In genomic region chr11:133964946-133965632, GRCh38 we compare ENCODE assay signal across 13 cellular contexts. TPM values are rescaled to one million over a fixed set of nuclear protein-coding genes. Genes with fewer than 3 reads are reported as not detected.
DNase-seq lines count a peak whose midpoint lies in the region; ATAC-seq and TF ChIP-seq lines count a peak whose summit lies in the region.
"Had no signal": no experiment of that assay in that cellular context is flagged by ENCODE, and none has a peak within 500 bp of the region (broad histone marks: within the 10 kb centered on the region; RNA-seq: fewer than 3 reads in every experiment).

No MANE protein-coding gene starts in this region.

- no peaks in the 10 kb centered on the region for H3K9me2 ChIP-seq in OCI-LY7 (ENCODE audit: insufficient read depth, low read length)

- H3K27ac ChIP-seq in sigmoid colon (peak overlapping the region; percentile 12 to 78 (median 67)), OCI-LY7 (ENCODE audit: low read depth, low read length, poor library complexity, severe bottlenecking) (no peak overlapping the region)

- TF ChIP-seq CTCF in fibroblast of mammary gland (conservative IDR thresholded peaks at IDR 0.05; ENCODE audit: control insufficient read depth, insufficient read depth, low read depth, low read length) (no peak), sigmoid colon (IDR thresholded peaks at IDR 0.05) (no peak), OCI-LY7 (conservative IDR thresholded peaks at IDR 0.05; ENCODE audit: low read length) (no peak)

- intact Hi-C loops in sigmoid colon (cut with DNase I) (loop anchor here (5.0 kb wide), 1 partner anchor 177 kb away; no protein-coding TSS in a partner anchor), OCI-LY7 (cut with micrococcal nuclease; ENCODE audit: unreplicated experiment) (no loop called here)

- H2AFZ ChIP-seq in OCI-LY7 (ENCODE audit: low read length), result no peak overlapping the region

- ATAC-seq in GM21619 (IDR thresholded peaks at IDR 0.05; ENCODE audit: unreplicated experiment) (no peak), GM21367 (IDR thresholded peaks at IDR 0.05; ENCODE audit: unreplicated experiment) (no peak)
- ATAC-seq: naive thymus-derived CD4-positive, alpha-beta T cell had no signal

- POLR2A ChIA-PET in OCI-LY7 (lab: Charles Lee) (no interaction called here), HEK293T (lab: Yijun Ruan, JAX) (interaction anchor here (1.2 kb wide), 1 partner anchor 8 kb away, joined by 5 read pairs; the partner anchor contains the start of gene IGSF9B)

- no peaks in the 10 kb centered on the region for H3K79me2 ChIP-seq in OCI-LY7 (ENCODE audit: insufficient read depth, low read depth, low read length)

- DNase-seq in GM04503 (ENCODE audit: low read depth), result peak; percentile 32
- DNase-seq in NCI-H226, result peak; percentile 80
- peak; percentile 19 for DNase-seq in fibroblast of mammary gland (ENCODE audit: low read depth)
- peak; percentile 78 for DNase-seq in sigmoid colon
- DNase-seq in OCI-LY7 (ENCODE audit: low spot score), result no peak
- no peak for DNase-seq in HEK293T (ENCODE audit: extremely low spot score)
- DNase-seq: activated naive CD4-positive, alpha-beta T cell treated with anti-CD3 and anti-CD28 coated beads, Interleukin-2, amount 50 U/mL, for 16 hours; CD4-positive, alpha-beta memory T cell; naive thymus-derived CD4-positive, alpha-beta T cell; NCI-H2029 treated with DMSO at 0.1 percent for 48 hours had no signal

- no TSS peak for BruUV-seq in OCI-LY7 (replicated peaks; lab: Mats Ljungman, UMichigan)

- H4K20me1 ChIP-seq in OCI-LY7 (ENCODE audit: insufficient read depth, low read length), result no peaks in the 10 kb centered on the region

- 65 to 74% methylated on average over 12 of the region's 12 CpGs for WGBS in sigmoid colon, 2 donors

- no peak overlapping the region for H3K4me2 ChIP-seq in OCI-LY7 (ENCODE audit: low read length)

- no peak for TF ChIP-seq POLR2A in sigmoid colon (IDR thresholded peaks at IDR 0.05)

- no peak overlapping the region for H3K4me3 ChIP-seq in fibroblast of mammary gland (ENCODE audit: control insufficient read depth, low read depth, low read length)
- H3K4me3 ChIP-seq in sigmoid colon, result no peak overlapping the region
- no peak overlapping the region for H3K4me3 ChIP-seq in OCI-LY7 (ENCODE audit: low read depth, low read length, poor library complexity, severe bottlenecking)

- H3K27me3 ChIP-seq in sigmoid colon, result no peaks in the 10 kb centered on the region

- H3K4me1 ChIP-seq in sigmoid colon, result peaks cover 0 to 35% (median 31%) of the 10 kb centered on the region in 4 donors
- H3K4me1 ChIP-seq in OCI-LY7 (ENCODE audit: insufficient read depth, low read length, poor library complexity, severe bottlenecking), result no peaks in the 10 kb centered on the region

- H3K36me3 ChIP-seq in sigmoid colon (no peaks in the 10 kb centered on the region), OCI-LY7 (ENCODE audit: insufficient read depth, low read length) (no peaks in the 10 kb centered on the region)

- no peak for TF ChIP-seq EP300 in sigmoid colon (IDR thresholded peaks at IDR 0.05)

- no peaks in the 10 kb centered on the region for H3K9me3 ChIP-seq in sigmoid colon
- no peaks in the 10 kb centered on the region for H3K9me3 ChIP-seq in OCI-LY7 (ENCODE audit: low read length)

- CTCF ChIA-PET in OCI-LY7 (lab: Charles Lee; ENCODE audit: unreplicated experiment) (no interaction called here), HEK293T (lab: Yijun Ruan, JAX) (no interaction called here)

TF ChIP-seq in HEK293T, 16 proteins besides CTCF, POLR2A, EP300 and RAD21:
- TF ChIP-seq SUZ12 (IDR thresholded peaks at IDR 0.05), result no peak
- TF ChIP-seq BHLHE40 (IDR thresholded peaks at IDR 0.05; ENCODE audit: borderline replicate concordance), result no peak
- no peak for TF ChIP-seq SP1 (IDR thresholded peaks at IDR 0.05)
- no peak for TF ChIP-seq L3MBTL2 (conservative IDR thresholded peaks at IDR 0.05)
- no peak for TF ChIP-seq ZNF384 (IDR thresholded peaks at IDR 0.05)
- no peak for TF ChIP-seq FOXA1 (IDR thresholded peaks at IDR 0.05)

RNA-seq across cellular contexts. Expression of gene IGSF9B, which starts 8.3 kb away (rescaled TPM):
- total RNA-seq in sigmoid colon (10 to 100 TPM; 12.5 to 53.7 (median 19.0) TPM), OCI-LY7 (2022) (2.8 and 3.4 TPM in 2 replicates)
- 1 to 10 TPM in 1 of 3 donors, under 1 TPM in 1, not detected in 1; under 0.01 to 4.4 TPM for polyA plus RNA-seq in sigmoid colon
- total RNA-seq in OCI-LY7 (2014; rRNA removed; shearing (Covaris generic)), result 0.36 and 0.95 TPM in 2 replicates
- polyA plus RNA-seq: IgD-negative memory B cell had no signal

Comparison
In these comparisons a context has a peak if more than half of its experiments do, and no peak if none do; other contexts are left out.
1. DNase-seq: peak in GM04503 (single experiment), NCI-H226 (single experiment), fibroblast of mammary gland (single experiment) and sigmoid colon (single experiment); none in OCI-LY7 (single experiment) and HEK293T (single experiment).